Comparison of ENCODE assay signal across 1 cellular context in the genomic region with DNA sequence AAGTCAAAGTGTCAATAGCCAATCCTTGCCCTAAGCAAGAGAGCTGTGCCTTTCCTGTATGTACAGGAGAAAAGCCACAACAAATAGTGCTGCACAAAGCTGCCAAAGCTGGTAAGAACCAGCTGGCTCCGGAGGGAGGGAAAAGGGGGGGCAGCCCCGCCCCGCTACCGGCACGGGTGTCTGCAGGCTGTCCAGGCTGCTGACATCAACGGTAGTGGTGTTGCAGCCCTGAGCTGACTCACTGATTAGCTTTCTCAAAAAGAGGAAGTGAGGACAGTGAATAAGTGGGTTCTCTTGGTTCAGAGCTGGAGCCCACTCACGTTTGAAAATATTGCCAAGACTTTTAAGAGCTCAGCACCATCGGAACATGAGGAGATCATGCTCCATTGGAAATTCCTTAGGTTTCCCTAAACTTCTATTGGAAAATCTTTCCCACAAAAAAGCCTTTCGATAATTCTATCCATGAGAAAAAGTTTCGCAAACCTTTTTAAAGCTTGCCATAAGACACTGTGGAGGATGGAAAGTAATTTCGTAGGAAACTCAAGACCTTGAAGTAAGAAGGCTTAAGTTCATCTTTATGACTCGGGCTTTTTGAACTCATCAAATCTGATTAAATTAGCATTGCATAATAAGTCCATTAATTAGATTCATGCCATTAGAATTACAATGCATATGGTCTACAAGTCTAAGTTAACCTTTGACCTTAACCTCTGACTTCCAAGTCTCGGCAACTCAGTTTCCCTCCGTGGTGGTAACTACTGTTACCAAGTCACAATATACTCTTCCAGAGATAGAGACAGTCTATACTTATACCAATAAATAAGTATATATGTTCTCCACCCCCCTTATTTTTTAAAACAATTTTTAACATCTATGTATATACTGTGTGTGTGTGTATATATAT.
TF ChIP-seq lines count a peak whose summit lies in the region.

No MANE protein-coding gene starts in this region.

TF ChIP-seq in K562, 482 proteins besides CTCF, POLR2A, EP300 and RAD21 (continued from another document and continues in another):
- no peak; the same call in 1 of the 2 replicates for TF ChIP-seq FOXK1 (CRISPR knock-in tag; IDR thresholded peaks at IDR 0.05; ENCODE audit: borderline replicate concordance)
- TF ChIP-seq RAD51 (IDR thresholded peaks at IDR 0.05; ENCODE audit: borderline replicate concordance, low read depth): peak; percentile 13; the same call in 1 of the 2 replicates
- 0 out of 2 replicates have a peak, but pooled peaks have one; percentile 29 for TF ChIP-seq ELF4 (CRISPR knock-in tag; IDR thresholded peaks at IDR 0.05)
- TF ChIP-seq GABPB1 (CRISPR knock-in tag; IDR thresholded peaks at IDR 0.05): peak; percentile 60; the same call in 1 of the 2 replicates
- TF ChIP-seq TEAD4 (IDR thresholded peaks at IDR 0.05; ENCODE audit: low read length): peak; percentile 59
- no peak for TF ChIP-seq TEAD4 (CRISPR knock-in tag; IDR thresholded peaks at IDR 0.05; ENCODE audit: borderline replicate concordance)
- peak; percentile 68 for TF ChIP-seq KDM5B (IDR thresholded peaks at IDR 0.05; ENCODE audit: insufficient replicate concordance, low read depth, low read length)
- 0 out of 2 replicates have a peak, but pooled peaks have one; percentile 64 for TF ChIP-seq ZNF12 (CRISPR knock-in tag; IDR thresholded peaks at IDR 0.05)
- 0 out of 2 replicates have a peak, but pooled peaks have one; percentile 60 for TF ChIP-seq CBX5 (IDR thresholded peaks at IDR 0.05; ENCODE audit: borderline replicate concordance, low read depth)
- TF ChIP-seq GATAD2A (IDR thresholded peaks at IDR 0.05): peak; percentile 100
- TF ChIP-seq CEBPG (CRISPR knock-in tag; IDR thresholded peaks at IDR 0.05): peak; percentile 58; the same call in 1 of the 2 replicates
- peak; percentile 77 to 90 for TF ChIP-seq CEBPG (tag; conservative IDR thresholded peaks at IDR 0.05 in 1 of 2, IDR thresholded peaks at IDR 0.05 in 1 of 2)
- TF ChIP-seq, protein P1, sequence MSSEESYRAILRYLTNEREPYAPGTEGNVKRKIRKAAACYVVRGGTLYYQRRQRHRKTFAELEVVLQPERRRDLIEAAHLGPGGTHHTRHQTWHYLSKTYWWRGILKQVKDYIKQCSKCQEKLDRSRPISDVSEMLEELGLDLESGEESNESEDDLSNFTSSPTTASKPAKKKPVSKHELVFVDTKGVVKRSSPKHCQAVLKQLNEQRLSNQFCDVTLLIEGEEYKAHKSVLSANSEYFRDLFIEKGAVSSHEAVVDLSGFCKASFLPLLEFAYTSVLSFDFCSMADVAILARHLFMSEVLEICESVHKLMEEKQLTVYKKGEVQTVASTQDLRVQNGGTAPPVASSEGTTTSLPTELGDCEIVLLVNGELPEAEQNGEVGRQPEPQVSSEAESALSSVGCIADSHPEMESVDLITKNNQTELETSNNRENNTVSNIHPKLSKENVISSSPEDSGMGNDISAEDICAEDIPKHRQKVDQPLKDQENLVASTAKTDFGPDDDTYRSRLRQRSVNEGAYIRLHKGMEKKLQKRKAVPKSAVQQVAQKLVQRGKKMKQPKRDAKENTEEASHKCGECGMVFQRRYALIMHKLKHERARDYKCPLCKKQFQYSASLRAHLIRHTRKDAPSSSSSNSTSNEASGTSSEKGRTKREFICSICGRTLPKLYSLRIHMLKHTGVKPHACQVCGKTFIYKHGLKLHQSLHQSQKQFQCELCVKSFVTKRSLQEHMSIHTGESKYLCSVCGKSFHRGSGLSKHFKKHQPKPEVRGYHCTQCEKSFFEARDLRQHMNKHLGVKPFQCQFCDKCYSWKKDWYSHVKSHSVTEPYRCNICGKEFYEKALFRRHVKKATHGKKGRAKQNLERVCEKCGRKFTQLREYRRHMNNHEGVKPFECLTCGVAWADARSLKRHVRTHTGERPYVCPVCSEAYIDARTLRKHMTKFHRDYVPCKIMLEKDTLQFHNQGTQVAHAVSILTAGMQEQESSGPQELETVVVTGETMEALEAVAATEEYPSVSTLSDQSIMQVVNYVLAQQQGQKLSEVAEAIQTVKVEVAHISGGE (CRISPR knock-in tag; IDR thresholded peaks at IDR 0.05): peak in 1 of 3 experiments; percentile 76; a peak in 2 of 6 replicates
- no peak for TF ChIP-seq THRAP3 (IDR thresholded peaks at IDR 0.05; ENCODE audit: borderline replicate concordance)
- TF ChIP-seq ZNF785 (CRISPR knock-in tag; IDR thresholded peaks at IDR 0.05): no peak
- TF ChIP-seq CBFB (CRISPR knock-in tag; IDR thresholded peaks at IDR 0.05): no peak
- peak in 1 of 2 experiments; percentile 85; a peak in 1 of 4 replicates for TF ChIP-seq SIN3A (IDR thresholded peaks at IDR 0.05; ENCODE audit: borderline replicate concordance in 2 of 2, control insufficient read depth in 1 of 2, low read depth in 2 of 2, low read length in 2 of 2)
- TF ChIP-seq, protein P2, sequence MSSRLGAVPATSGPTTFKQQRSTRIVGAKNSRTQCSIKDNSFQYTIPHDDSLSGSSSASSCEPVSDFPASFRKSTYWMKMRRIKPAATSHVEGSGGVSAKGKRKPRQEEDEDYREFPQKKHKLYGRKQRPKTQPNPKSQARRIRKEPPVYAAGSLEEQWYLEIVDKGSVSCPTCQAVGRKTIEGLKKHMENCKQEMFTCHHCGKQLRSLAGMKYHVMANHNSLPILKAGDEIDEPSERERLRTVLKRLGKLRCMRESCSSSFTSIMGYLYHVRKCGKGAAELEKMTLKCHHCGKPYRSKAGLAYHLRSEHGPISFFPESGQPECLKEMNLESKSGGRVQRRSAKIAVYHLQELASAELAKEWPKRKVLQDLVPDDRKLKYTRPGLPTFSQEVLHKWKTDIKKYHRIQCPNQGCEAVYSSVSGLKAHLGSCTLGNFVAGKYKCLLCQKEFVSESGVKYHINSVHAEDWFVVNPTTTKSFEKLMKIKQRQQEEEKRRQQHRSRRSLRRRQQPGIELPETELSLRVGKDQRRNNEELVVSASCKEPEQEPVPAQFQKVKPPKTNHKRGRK (tag; IDR thresholded peaks at IDR 0.05): no peak
- peak in 1 of 2 experiments; percentile 90; a peak in 2 of 4 replicates for TF ChIP-seq KDM1A (IDR thresholded peaks at IDR 0.05)
- TF ChIP-seq NELFE (IDR thresholded peaks at IDR 0.05; ENCODE audit: insufficient read depth, insufficient read length): no peak
- peak; percentile 100 for TF ChIP-seq LEF1 (IDR thresholded peaks at IDR 0.05)
- TF ChIP-seq HNRNPUL1 (IDR thresholded peaks at IDR 0.05; ENCODE audit: low read length): no peak
- TF ChIP-seq PRMT5 (CRISPR knock-in tag; IDR thresholded peaks at IDR 0.05): no peak
- no peak for TF ChIP-seq UBTF (IDR thresholded peaks at IDR 0.05; ENCODE audit: borderline replicate concordance in 1 of 2, low read depth in 2 of 2, low read length in 2 of 2)
- TF ChIP-seq POLR2B (IDR thresholded peaks at IDR 0.05; ENCODE audit: low read depth, partially characterized antibody): no peak
- TF ChIP-seq CXXC5 (CRISPR knock-in tag; IDR thresholded peaks at IDR 0.05): peak; percentile 65
- TF ChIP-seq ZKSCAN3 (CRISPR knock-in tag; IDR thresholded peaks at IDR 0.05): no peak
- peak; percentile 76 for TF ChIP-seq C11orf30 (IDR thresholded peaks at IDR 0.05; ENCODE audit: low read depth)
- TF ChIP-seq ZZZ3 (IDR thresholded peaks at IDR 0.05): no peak
- TF ChIP-seq, protein P3, sequence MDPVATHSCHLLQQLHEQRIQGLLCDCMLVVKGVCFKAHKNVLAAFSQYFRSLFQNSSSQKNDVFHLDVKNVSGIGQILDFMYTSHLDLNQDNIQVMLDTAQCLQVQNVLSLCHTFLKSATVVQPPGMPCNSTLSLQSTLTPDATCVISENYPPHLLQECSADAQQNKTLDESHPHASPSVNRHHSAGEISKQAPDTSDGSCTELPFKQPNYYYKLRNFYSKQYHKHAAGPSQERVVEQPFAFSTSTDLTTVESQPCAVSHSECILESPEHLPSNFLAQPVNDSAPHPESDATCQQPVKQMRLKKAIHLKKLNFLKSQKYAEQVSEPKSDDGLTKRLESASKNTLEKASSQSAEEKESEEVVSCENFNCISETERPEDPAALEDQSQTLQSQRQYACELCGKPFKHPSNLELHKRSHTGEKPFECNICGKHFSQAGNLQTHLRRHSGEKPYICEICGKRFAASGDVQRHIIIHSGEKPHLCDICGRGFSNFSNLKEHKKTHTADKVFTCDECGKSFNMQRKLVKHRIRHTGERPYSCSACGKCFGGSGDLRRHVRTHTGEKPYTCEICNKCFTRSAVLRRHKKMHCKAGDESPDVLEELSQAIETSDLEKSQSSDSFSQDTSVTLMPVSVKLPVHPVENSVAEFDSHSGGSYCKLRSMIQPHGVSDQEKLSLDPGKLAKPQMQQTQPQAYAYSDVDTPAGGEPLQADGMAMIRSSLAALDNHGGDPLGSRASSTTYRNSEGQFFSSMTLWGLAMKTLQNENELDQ (CRISPR knock-in tag; IDR thresholded peaks at IDR 0.05; ENCODE audit: borderline replicate concordance): no peak
- no peak for TF ChIP-seq ZNF398 (CRISPR knock-in tag; IDR thresholded peaks at IDR 0.05)
- no peak for TF ChIP-seq BRCA1 (IDR thresholded peaks at IDR 0.05)
- TF ChIP-seq BRCA1 (CRISPR knock-in tag; IDR thresholded peaks at IDR 0.05): no peak
- TF ChIP-seq YBX1 (IDR thresholded peaks at IDR 0.05): no peak
- no peak for TF ChIP-seq FIP1L1 (IDR thresholded peaks at IDR 0.05; ENCODE audit: low read depth, low read length, poor library complexity, severe bottlenecking)
- no peak for TF ChIP-seq ZNF695 (CRISPR knock-in tag; IDR thresholded peaks at IDR 0.05)
- peak; percentile 90 for TF ChIP-seq CREM (IDR thresholded peaks at IDR 0.05; ENCODE audit: low read depth)
- no peak for TF ChIP-seq RBM17 (IDR thresholded peaks at IDR 0.05; ENCODE audit: borderline replicate concordance, low read depth, low read length)
- TF ChIP-seq ZNF449 (CRISPR knock-in tag; IDR thresholded peaks at IDR 0.05): no peak
- no peak for TF ChIP-seq SMARCB1 (IDR thresholded peaks at IDR 0.05; ENCODE audit: insufficient read length, low read depth)
- TF ChIP-seq, protein P4, sequence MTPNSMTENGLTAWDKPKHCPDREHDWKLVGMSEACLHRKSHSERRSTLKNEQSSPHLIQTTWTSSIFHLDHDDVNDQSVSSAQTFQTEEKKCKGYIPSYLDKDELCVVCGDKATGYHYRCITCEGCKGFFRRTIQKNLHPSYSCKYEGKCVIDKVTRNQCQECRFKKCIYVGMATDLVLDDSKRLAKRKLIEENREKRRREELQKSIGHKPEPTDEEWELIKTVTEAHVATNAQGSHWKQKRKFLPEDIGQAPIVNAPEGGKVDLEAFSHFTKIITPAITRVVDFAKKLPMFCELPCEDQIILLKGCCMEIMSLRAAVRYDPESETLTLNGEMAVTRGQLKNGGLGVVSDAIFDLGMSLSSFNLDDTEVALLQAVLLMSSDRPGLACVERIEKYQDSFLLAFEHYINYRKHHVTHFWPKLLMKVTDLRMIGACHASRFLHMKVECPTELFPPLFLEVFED (CRISPR knock-in tag; conservative IDR thresholded peaks at IDR 0.05): no peak
- no peak for TF ChIP-seq LARP7 (IDR thresholded peaks at IDR 0.05)
- TF ChIP-seq MTA3 (IDR thresholded peaks at IDR 0.05; ENCODE audit: borderline replicate concordance): peak; percentile 87
- no peak for TF ChIP-seq SLC30A9 (CRISPR knock-in tag; IDR thresholded peaks at IDR 0.05)
- TF ChIP-seq HDGF (IDR thresholded peaks at IDR 0.05): no peak
- TF ChIP-seq KLF6 (CRISPR knock-in tag; IDR thresholded peaks at IDR 0.05; ENCODE audit: borderline replicate concordance): peak; percentile 93; the same call in 1 of the 2 replicates
- peak; percentile 73 to 82 for TF ChIP-seq E2F6 (IDR thresholded peaks at IDR 0.05; ENCODE audit: borderline replicate concordance in 1 of 2, extremely low read depth in 1 of 2, insufficient read depth in 1 of 2, insufficient read length in 1 of 2, low read depth in 1 of 2, low read length in 1 of 2, poor library complexity in 1 of 2, severe bottlenecking in 1 of 2)
- TF ChIP-seq MTA2 (IDR thresholded peaks at IDR 0.05; ENCODE audit: low read depth): peak; percentile 45
- no peak for TF ChIP-seq SMAD2 (IDR thresholded peaks at IDR 0.05; ENCODE audit: low read depth, low read length)
- TF ChIP-seq PYGO2 (tag; IDR thresholded peaks at IDR 0.05): no peak; the same call in 1 of the 2 replicates
- TF ChIP-seq ARID2 (IDR thresholded peaks at IDR 0.05): no peak
